8 cellular contexts compared by ENCODE assay signal in genomic region chr7:134755422-134756022, GRCh38. TPM values are rescaled to one million over a fixed set of nuclear protein-coding genes. Genes with fewer than 3 reads are reported as not detected.
DNase-seq lines count a peak whose midpoint lies in the region; ATAC-seq, FAIRE-seq and TF ChIP-seq lines count a peak whose summit lies in the region.

No MANE protein-coding gene starts in this region.

- intact Hi-C loops in HCT116 (cut with micrococcal nuclease) (loop anchor here (1.0 to 10.0 kb wide), 2 partner anchors 122 to 199 kb away; no protein-coding TSS in a partner anchor), right lobe of liver (cut with DNase I) (no loop called here)

- TF ChIP-seq POLR2A in A549 (IDR thresholded peaks at IDR 0.05; ENCODE audit: low read length), result no peak
- TF ChIP-seq POLR2A in HCT116 (IDR thresholded peaks at IDR 0.05; ENCODE audit: borderline replicate concordance, extremely low read depth, insufficient read depth, insufficient read length), result no peak
- no peak for TF ChIP-seq POLR2A in right lobe of liver (IDR thresholded peaks at IDR 0.05)

- H3K79me2 ChIP-seq in HCT116 (ENCODE audit: insufficient read depth, low read length), result no peaks in the 10 kb centered on the region

- peak; percentile 47 for TF ChIP-seq CTCF in A549 (IDR thresholded peaks at IDR 0.05)
- peak; percentile 43 to 71 (median 67); a peak in 5 of 6 replicates for TF ChIP-seq CTCF in HCT116 (IDR thresholded peaks at IDR 0.05 in 2 of 3, conservative IDR thresholded peaks at IDR 0.05 in 1 of 3; ENCODE audit: borderline replicate concordance in 1 of 3, insufficient read depth in 1 of 3, low read depth in 2 of 3, low read length in 2 of 3)
- peak; percentile 41 to 62 (median 50) for TF ChIP-seq CTCF in right lobe of liver (IDR thresholded peaks at IDR 0.05)

- H3K4me2 ChIP-seq in A549 (no peak overlapping the region), HCT116 (ENCODE audit: low read length) (no peak overlapping the region)

- H3K27ac ChIP-seq in A549 (no peak overlapping the region), HCT116 (ENCODE audit: low read depth, low read length) (no peak overlapping the region), right lobe of liver (no peak overlapping the region)

- DNase-seq in A549 (ENCODE audit: low read depth in 1 of 2, low spot score in 1 of 2) (peak in 1 of 2 experiments; percentile 14), HCT116 (ENCODE audit: low read depth, low spot score) (no peak), right lobe of liver (no peak), GM19239 (ENCODE audit: insufficient read length, low spot score) (no peak)
- DNase-seq in activated gamma-delta T cell treated with anti-CD3 and anti-CD28 coated beads, Interleukin-2, amount 50 U/mL, for 16 hours (ENCODE audit: low read depth), result peak; percentile 5

- H2AFZ ChIP-seq in HCT116 (ENCODE audit: low read depth, low read length, poor library complexity, severe bottlenecking), result peak overlapping the region; percentile 44

- RAD21 ChIA-PET in HCT116 (lab: Charles Lee; ENCODE audit: low non-redundant PET in 1 of 2, low total read pairs in 2 of 2, uncharacterized antibody in 2 of 2, unreplicated experiment in 2 of 2), result no interaction called here

- H3K4me1 ChIP-seq in A549 (no peaks in the 10 kb centered on the region), HCT116 (ENCODE audit: control insufficient read depth in 1 of 2, insufficient read depth in 2 of 2, low read length in 2 of 2) (no peaks in the 10 kb centered on the region), right lobe of liver (no peaks in the 10 kb centered on the region)

- 6% methylated on average over 1 of the region's 1 CpG for WGBS in A549 (ENCODE audit: missing lambda C conversion rate)
- WGBS in right lobe of liver (ENCODE audit: insufficient coverage, low coverage, low lambda C conversion rate, missing lambda C conversion rate), result 18% methylated on average over 1 of the region's 1 CpG

- BruUV-seq in HCT116 (replicated peaks; lab: Mats Ljungman, UMichigan), result no TSS peak

- POLR2A ChIA-PET in A549 (lab: Yijun Ruan, JAX), result no interaction called here
- POLR2A ChIA-PET in HCT116 (lab: Charles Lee), result no interaction called here

- ATAC-seq in A549 (peak in 1 of 2 experiments; percentile 56; a peak in 2 of 6 replicates), HCT116 (peak; percentile 79), right lobe of liver (peak in 1 of 4 donors; percentile 41), GM21360 (IDR thresholded peaks at IDR 0.05; ENCODE audit: unreplicated experiment) (no peak), HG03442 (IDR thresholded peaks at IDR 0.05; ENCODE audit: unreplicated experiment) (no peak), HG02852 (IDR thresholded peaks at IDR 0.05; ENCODE audit: unreplicated experiment) (no peak)

- H3K9me3 ChIP-seq in A549 (no peaks in the 10 kb centered on the region), HCT116 (ENCODE audit: control insufficient read depth in 1 of 2, insufficient read depth in 1 of 2, low read depth in 1 of 2, low read length in 2 of 2) (no peaks in the 10 kb centered on the region), right lobe of liver (no peaks in the 10 kb centered on the region)

- H3K4me3 ChIP-seq in A549, result no peak overlapping the region
- H3K4me3 ChIP-seq in HCT116 (replicated peaks in 1 of 2; ENCODE audit: low read depth in 1 of 2, low read length in 2 of 2), result no peak overlapping the region
- no peak overlapping the region for H3K4me3 ChIP-seq in right lobe of liver

- FAIRE-seq in A549 (lab: Jason Lieb, UNC) (no peak), GM19239 (lab: Jason Lieb, UNC) (no peak)

- CTCF ChIA-PET in A549 (lab: Yijun Ruan, JAX), result interaction anchor here (1.8 kb wide), 1 partner anchor 12 kb away, joined by 5 read pairs; no protein-coding TSS in a partner anchor
- CTCF ChIA-PET in HCT116 (lab: Charles Lee), result interaction anchor here (0.7 to 1.4 kb wide), 3 partner anchors 12 to 123 kb away, joined by 3 to 5 read pairs (median 4); no protein-coding TSS in a partner anchor

- H3K9me2 ChIP-seq in HCT116 (ENCODE audit: insufficient read depth), result no peaks in the 10 kb centered on the region

- H3K9ac ChIP-seq in HCT116 (ENCODE audit: low read length), result no peak overlapping the region

- no peak for TF ChIP-seq EP300 in A549 (IDR thresholded peaks at IDR 0.05)

- no peaks in the 10 kb centered on the region for H3K36me3 ChIP-seq in HCT116 (ENCODE audit: control insufficient read depth in 1 of 2, insufficient read depth in 2 of 2, low read length in 2 of 2)
- H3K36me3 ChIP-seq in right lobe of liver, result no peaks in the 10 kb centered on the region

- H4K20me1 ChIP-seq in HCT116 (ENCODE audit: insufficient read depth), result no peaks in the 10 kb centered on the region

- TF ChIP-seq RAD21 in A549 (conservative IDR thresholded peaks at IDR 0.05 in 1 of 2, IDR thresholded peaks at IDR 0.05 in 1 of 2), result peak; percentile 17 to 24; a peak in 2 of 5 replicates
- TF ChIP-seq RAD21 in HCT116 (IDR thresholded peaks at IDR 0.05; ENCODE audit: low read depth), result peak; percentile 42; the same call in 1 of the 2 replicates

- H3K27me3 ChIP-seq in HCT116 (ENCODE audit: insufficient read depth, low read length), result no peaks in the 10 kb centered on the region
- H3K27me3 ChIP-seq in right lobe of liver, result no peaks in the 10 kb centered on the region

TF ChIP-seq in A549, 52 proteins besides CTCF, POLR2A, EP300 and RAD21:
- TF ChIP-seq ZNF302 (CRISPR knock-in tag; IDR thresholded peaks at IDR 0.05), result no peak
- no peak for TF ChIP-seq CBX2 (IDR thresholded peaks at IDR 0.05; ENCODE audit: borderline replicate concordance, low read depth)
- TF ChIP-seq SMC3 (IDR thresholded peaks at IDR 0.05), result 0 out of 3 replicates have a peak, but pooled peaks have one; percentile 24
- no peak for TF ChIP-seq MYC (IDR thresholded peaks at IDR 0.05; ENCODE audit: borderline replicate concordance, low read length)

TF ChIP-seq in HCT116, 20 proteins besides CTCF, POLR2A, EP300 and RAD21 (continues in another document):
- TF ChIP-seq SIN3A (IDR thresholded peaks at IDR 0.05; ENCODE audit: low read depth) (no peak), JUND (IDR thresholded peaks at IDR 0.05) (no peak), SP1 (IDR thresholded peaks at IDR 0.05; ENCODE audit: low read depth) (no peak), ZNF274 (IDR thresholded peaks at IDR 0.05; ENCODE audit: low read depth, low read length) (no peak), EZH2 (IDR thresholded peaks at IDR 0.05) (no peak), ZFX (IDR thresholded peaks at IDR 0.05) (no peak), SRF (IDR thresholded peaks at IDR 0.05; ENCODE audit: low read depth) (no peak), ELF1 (IDR thresholded peaks at IDR 0.05; ENCODE audit: borderline replicate concordance, low read depth) (no peak), MAX (IDR thresholded peaks at IDR 0.05) (no peak), REST (IDR thresholded peaks at IDR 0.05; ENCODE audit: low read depth) (no peak), ATF3 (IDR thresholded peaks at IDR 0.05) (no peak), YY1 (IDR thresholded peaks at IDR 0.05; ENCODE audit: extremely low read depth, insufficient replicate concordance, low read depth, low read length) (no peak), CBX3 (IDR thresholded peaks at IDR 0.05; ENCODE audit: low read depth) (no peak), CEBPB (IDR thresholded peaks at IDR 0.05; ENCODE audit: low read depth) (no peak), EZH2phosphoT487 (IDR thresholded peaks at IDR 0.05; ENCODE audit: borderline replicate concordance) (no peak), EGR1 (IDR thresholded peaks at IDR 0.05; ENCODE audit: low read depth) (no peak), TCF7L2 (IDR thresholded peaks at IDR 0.05; ENCODE audit: borderline replicate concordance, extremely low read depth, insufficient read depth, insufficient read length) (no peak)

RNA-seq across cellular contexts. Expression of gene CALD1, which starts 23.9 kb away (rescaled TPM):
- polyA plus RNA-seq in A549 (2011; rRNA removed) (104 and 136 TPM in 2 replicates), A549 (2017; fragmentation: RNase III; extraction: RNeasy Plus Mini Kit Qiagen cat#74134 plus additional on column Dnase treatment) (144 to 165 TPM (median 150 TPM) in 3 replicates)
- 39.5 and 44.3 TPM in 2 replicates for polyA plus RNA-seq in A549 (2012; cell fraction: cytosol; rRNA removed)
- polyA plus RNA-seq in A549 (2012; cell fraction: nucleus; rRNA removed), result 44.5 and 47.1 TPM in 2 replicates
- 59.6 and 60.3 TPM in 2 replicates for polyA minus RNA-seq in A549 (2011; rRNA and poly(A)+ RNA removed)
- total RNA-seq in HCT116 (2021; ENCODE audit: unreplicated experiment) (66.8 TPM), right lobe of liver (100 to 1,000 TPM; 110 to 181 (median 131) TPM)
- 24.7 and 30.9 TPM in 2 replicates for polyA plus RNA-seq in HCT116 (2012)

Comparison
In these comparisons a context has a peak if more than half of its experiments do, and no peak if none do; other contexts are left out.
1. Of the 6 proteins assayed by ChIP-seq in both A549 and HCT116: peak only in A549: none; only in HCT116: none; in both: CTCF and RAD21; in neither: 4.